28 cellular contexts compared by ENCODE assay signal in the genomic region with DNA sequence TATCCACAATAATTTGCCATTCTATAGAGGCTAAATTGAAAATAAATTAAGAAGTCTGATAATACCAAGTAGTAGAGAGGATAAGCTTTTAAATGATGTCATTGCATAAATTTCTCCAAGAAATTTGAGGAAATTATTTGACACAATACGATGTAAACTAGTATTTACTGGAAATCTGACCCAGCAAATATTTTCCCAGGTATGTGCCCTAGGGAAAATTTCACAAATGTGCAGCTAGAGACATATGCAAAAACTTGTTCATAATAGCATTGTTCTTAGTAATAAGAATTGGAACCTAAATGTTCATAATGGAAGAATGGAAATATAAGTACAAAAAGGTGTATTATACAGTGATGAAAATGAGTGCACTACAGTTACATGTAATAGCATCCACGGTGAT.
"Had no signal": no experiment of that assay in that cellular context is flagged by ENCODE, and none has a peak within 500 bp of the region (broad histone marks: within the 10 kb centered on the region; RNA-seq: fewer than 3 reads in every experiment).

No MANE protein-coding gene starts in this region.

- H3K4me3 ChIP-seq: colonic mucosa, coronary artery, dorsolateral prefrontal cortex, esophagus muscularis mucosa, esophagus squamous epithelium, gastrocnemius medialis, gastroesophageal sphincter, heart left ventricle, heart right ventricle had no signal

- H3K9me3 ChIP-seq: esophagus squamous epithelium, gastrocnemius medialis had no signal

- FAIRE-seq: colon, endometrium, endothelial cell of umbilical vein, frontal cortex had no signal

- DNase-seq: colonic mucosa; cortex of kidney; dermis blood vessel endothelial cell; dorsolateral prefrontal cortex; effector CD4-positive, alpha-beta T cell; effector CD8-positive, alpha-beta T cell; effector memory CD4-positive, alpha-beta T cell; effector memory CD8-positive, alpha-beta T cell; endodermal cell; erythroblast; esophagus squamous epithelium; foreskin fibroblast; foreskin keratinocyte; foreskin melanocyte; gastrocnemius medialis; glutamatergic neuron; head of caudate nucleus; heart left ventricle; heart right ventricle had no signal

- H3K27me3 ChIP-seq: colonic mucosa, dorsolateral prefrontal cortex, esophagus muscularis mucosa, esophagus squamous epithelium, foreskin keratinocyte, gastrocnemius medialis, gastroesophageal sphincter, heart left ventricle, heart right ventricle had no signal

- H3K27ac ChIP-seq: colonic mucosa, coronary artery, dorsolateral prefrontal cortex, epithelial cell of prostate, esophagus muscularis mucosa, esophagus squamous epithelium, foreskin keratinocyte, gastrocnemius medialis, gastroesophageal sphincter, heart left ventricle, heart right ventricle had no signal

- ATAC-seq: effector memory CD8-positive, alpha-beta T cell; esophagus mucosa; foreskin keratinocyte; gastrocnemius medialis; gastroesophageal sphincter; heart left ventricle; heart right ventricle had no signal

- H3K4me1 ChIP-seq: colonic mucosa, esophagus squamous epithelium, foreskin keratinocyte, gastrocnemius medialis, heart left ventricle, heart right ventricle had no signal

- H3K36me3 ChIP-seq: colonic mucosa, esophagus muscularis mucosa, esophagus squamous epithelium, gastrocnemius medialis, gastroesophageal sphincter, heart left ventricle, heart right ventricle had no signal
